ENCODE assay signal across 11 cellular contexts in genomic region chr5:37198066-37198465, GRCh38. TPM values are rescaled to one million over a fixed set of nuclear protein-coding genes. Genes with fewer than 3 reads are reported as not detected.
DNase-seq lines count a peak whose midpoint lies in the region; ATAC-seq and TF ChIP-seq lines count a peak whose summit lies in the region.
"Had no signal": no experiment of that assay in that cellular context is flagged by ENCODE, and none has a peak within 500 bp of the region (broad histone marks: within the 10 kb centered on the region; RNA-seq: fewer than 3 reads in every experiment).

No MANE protein-coding gene starts in this region.

- no peaks in the 10 kb centered on the region for H3K4me1 ChIP-seq in effector memory CD4-positive, alpha-beta T cell (ENCODE audit: control insufficient read depth, insufficient read depth, low read length, poor library complexity, severe bottlenecking)
- no peaks in the 10 kb centered on the region for H3K4me1 ChIP-seq in PC-9 (replicated peaks; ENCODE audit: insufficient read depth)

- no peak overlapping the region for H2AFZ ChIP-seq in PC-9

- H3K9me2 ChIP-seq in PC-9 (ENCODE audit: insufficient read depth), result no peaks in the 10 kb centered on the region; the same call in 1 of the 2 replicates

- CTCF ChIA-PET in PC-9 (lab: Charles Lee), result no interaction called here

- no peaks in the 10 kb centered on the region for H3F3A ChIP-seq in PC-9 (ENCODE audit: insufficient read depth, low read depth)

- H3K27ac ChIP-seq in effector memory CD4-positive, alpha-beta T cell (ENCODE audit: insufficient read depth, low read length, poor library complexity, severe bottlenecking), result peak overlapping the region; percentile 19
- H3K27ac ChIP-seq in PC-9, result no peak overlapping the region
- H3K27ac ChIP-seq: SK-N-MC had no signal

- DNase-seq in GM06990 (ENCODE audit: extremely low read depth, insufficient read length) (no peak), ureter (ENCODE audit: low spot score) (no peak), PC-9 (no peak), H4 (ENCODE audit: low spot score) (no peak)
- DNase-seq in effector memory CD4-positive, alpha-beta T cell, result no peak
- no peak for DNase-seq in central memory CD4-positive, alpha-beta T cell
- DNase-seq: DMS53, NCI-H1417 had no signal

- H3K9me3 ChIP-seq in effector memory CD4-positive, alpha-beta T cell (ENCODE audit: control insufficient read depth, low read length), result no peaks in the 10 kb centered on the region
- H3K9me3 ChIP-seq in PC-9 (ENCODE audit: insufficient read depth, low read depth), result no peaks in the 10 kb centered on the region

- intact Hi-C loops in PC-9 (cut with micrococcal nuclease; ENCODE audit: unreplicated experiment), result no loop called here

- H3K36me3 ChIP-seq in GM06990 (ENCODE audit: control insufficient read depth, insufficient read depth, low read length), result no peaks in the 10 kb centered on the region
- no peaks in the 10 kb centered on the region for H3K36me3 ChIP-seq in effector memory CD4-positive, alpha-beta T cell (ENCODE audit: control insufficient read depth, insufficient read depth, low read length)
- no peaks in the 10 kb centered on the region for H3K36me3 ChIP-seq in PC-9 (ENCODE audit: low read depth)

- H3K27me3 ChIP-seq in GM06990 (replicated peaks; ENCODE audit: control insufficient read depth, insufficient read depth, low read length) (no peaks in the 10 kb centered on the region), PC-9 (ENCODE audit: insufficient read depth, low read depth) (no peaks in the 10 kb centered on the region)
- no peaks in the 10 kb centered on the region for H3K27me3 ChIP-seq in effector memory CD4-positive, alpha-beta T cell (replicated peaks; ENCODE audit: control insufficient read depth, insufficient read depth, low read length, poor library complexity, severe bottlenecking)

- POLR2A ChIA-PET in PC-9 (lab: Charles Lee; ENCODE audit: unreplicated experiment), result interaction anchor here (0.6 kb wide), 1 partner anchor 10 kb away, joined by 3 read pairs; no protein-coding TSS in a partner anchor

- H4K20me1 ChIP-seq in PC-9 (ENCODE audit: insufficient read depth), result no peaks in the 10 kb centered on the region

- H3K4me3 ChIP-seq in GM06990 (replicated peaks; ENCODE audit: low read depth, low read length), result peak overlapping the region; percentile 3; the same call in 1 of the 2 replicates
- H3K4me3 ChIP-seq in effector memory CD4-positive, alpha-beta T cell (ENCODE audit: insufficient read depth, low read depth, low read length, poor library complexity, severe bottlenecking), result peak overlapping the region; percentile 27
- no peak overlapping the region for H3K4me3 ChIP-seq in PC-9
- H3K4me3 ChIP-seq: SK-N-MC had no signal

- H3K79me2 ChIP-seq in PC-9 (ENCODE audit: low read depth), result no peaks in the 10 kb centered on the region

- no peak overlapping the region for H3K4me2 ChIP-seq in PC-9

- peak; percentile 37 for ATAC-seq in GM19455 (IDR thresholded peaks at IDR 0.05; ENCODE audit: unreplicated experiment)
- ATAC-seq in HG03565 (IDR thresholded peaks at IDR 0.05; ENCODE audit: unreplicated experiment), result peak; percentile 37

- TF ChIP-seq CTCF in GM06990 (IDR thresholded peaks at IDR 0.05; ENCODE audit: insufficient read depth, low read length, poor library complexity, severe bottlenecking) (no peak), PC-9 (conservative IDR thresholded peaks at IDR 0.05) (no peak)

- BruUV-seq in PC-9 (replicated peaks; lab: Mats Ljungman, UMichigan), result no TSS peak

RNA-seq across cellular contexts. Expression of gene CPLANE1, which starts 51.1 kb away (rescaled TPM):
- total RNA-seq in ureter, result 30.0 TPM
- total RNA-seq in PC-9 (2021), result 32.5 and 45.5 TPM in 2 replicates
- 4.8 and 13.8 TPM in 2 replicates for total RNA-seq in H4 (2014; rRNA removed; shearing (Covaris generic))
